20 cellular contexts compared by ENCODE assay signal in genomic region chr15:41571948-41572347, GRCh38. TPM values are rescaled to one million over a fixed set of nuclear protein-coding genes. Genes with fewer than 3 reads are reported as not detected.
DNase-seq lines count a peak whose midpoint lies in the region; ATAC-seq, FAIRE-seq and TF ChIP-seq lines count a peak whose summit lies in the region.
"Had no signal": no experiment of that assay in that cellular context is flagged by ENCODE, and none has a peak within 500 bp of the region (broad histone marks: within the 10 kb centered on the region; RNA-seq: fewer than 3 reads in every experiment).

No MANE protein-coding gene starts in this region.

- H3K4me1 ChIP-seq in HepG2 (ENCODE audit: insufficient read depth, low read length), result peaks cover 49% of the 10 kb centered on the region
- no peaks in the 10 kb centered on the region for H3K4me1 ChIP-seq in right lobe of liver
- H3K4me1 ChIP-seq: BLaER1 had no signal

- H4K20me1 ChIP-seq in HepG2 (ENCODE audit: insufficient read depth, low read length), result no peaks in the 10 kb centered on the region
- H4K20me1 ChIP-seq: BLaER1 had no signal

- in situ Hi-C loops in HepG2 (cut with HindIII; ENCODE audit: extremely low pct_ligation_motif_present, low pct_unique_long_range_greater_than_20kb), result no loop called here

- DNase-seq in HepG2 (ENCODE audit: low spot score) (no peak), right lobe of liver (no peak), posterior vena cava (ENCODE audit: low spot score) (peak; percentile 14), Ammon's horn (ENCODE audit: low spot score) (no peak)
- no peak for DNase-seq in stimulated activated naive CD4-positive, alpha-beta T cell treated with Interleukin-2 at 50 U/mL for 16 hours (lab: John Stamatoyannopoulos, UW)
- DNase-seq in activated naive CD8-positive, alpha-beta T cell treated with anti-CD3 and anti-CD28 coated beads for 36 hours, result no peak
- DNase-seq: AML-193; CD4-positive, alpha-beta memory T cell; DMS79 treated with DMSO at 0.1 percent for 48 hours; GF-D8; HCEC 1CT had no signal

- H3K27me3 Mint-ChIP-seq in activated naive CD8-positive, alpha-beta T cell treated with anti-CD3 and anti-CD28 coated beads for 36 hours, result no peaks in the 10 kb centered on the region
- H3K27me3 Mint-ChIP-seq: CD4-positive, alpha-beta memory T cell had no signal

- H3K9me3 ChIP-seq in HepG2 (ENCODE audit: low read length) (no peaks in the 10 kb centered on the region), right lobe of liver (no peaks in the 10 kb centered on the region)
- H3K9me3 ChIP-seq: A549, BLaER1 had no signal

- POLR2A ChIA-PET in HepG2 (lab: Yijun Ruan, JAX), result interaction anchor here (0.9 to 2.1 kb wide), 3 partner anchors 10 to 28 kb away, joined by 3 to 5 read pairs (median 3); partner anchors contain the start of gene RPAP1

- H3K27me3 ChIP-seq in HepG2 (ENCODE audit: control insufficient read depth in 1 of 2, insufficient read depth in 2 of 2, low read length in 2 of 2) (no peaks in the 10 kb centered on the region; a peak in 1 of 5 replicates), right lobe of liver (no peaks in the 10 kb centered on the region), layer of hippocampus (ENCODE audit: control insufficient read depth, insufficient read depth, low read length) (no peaks in the 10 kb centered on the region)
- H3K27me3 ChIP-seq: BLaER1 had no signal

- H3K27ac Mint-ChIP-seq in activated naive CD8-positive, alpha-beta T cell treated with anti-CD3 and anti-CD28 coated beads for 36 hours, result no peak overlapping the region
- H3K27ac Mint-ChIP-seq: CD4-positive, alpha-beta memory T cell had no signal

- no peak for FAIRE-seq in HepG2 (lab: Jason Lieb, UNC)
- FAIRE-seq: A549, H54 had no signal

- H3K4me3 Mint-ChIP-seq in activated naive CD8-positive, alpha-beta T cell treated with anti-CD3 and anti-CD28 coated beads for 36 hours, result no peak overlapping the region
- H3K4me3 Mint-ChIP-seq: CD14-positive monocyte; CD4-positive, alpha-beta memory T cell; GM23338 had no signal

- H3K36me3 ChIP-seq in HepG2 (replicated peaks in 1 of 2; ENCODE audit: control insufficient read depth in 1 of 2, insufficient read depth in 2 of 2, low read length in 2 of 2), result peaks cover 26 to 31% of the 10 kb centered on the region in 2 experiments
- no peaks in the 10 kb centered on the region for H3K36me3 ChIP-seq in right lobe of liver

- TF ChIP-seq RAD21 in HepG2 (CRISPR knock-in tag; IDR thresholded peaks at IDR 0.05), result no peak

- H3K4me2 ChIP-seq in HepG2 (ENCODE audit: low read depth, low read length), result no peak overlapping the region
- H3K4me2 ChIP-seq: A549, BLaER1, GM23338 had no signal

- BruUV-seq in HepG2 (replicated peaks; lab: Mats Ljungman, UMichigan), result no TSS peak

- CTCF ChIA-PET in HepG2 (lab: Yijun Ruan, JAX; ENCODE audit: low intra/inter-chr PET ratio, low total read pairs), result no interaction called here

- no peak for TF ChIP-seq POLR2A in HepG2 (IDR thresholded peaks at IDR 0.05; ENCODE audit: insufficient read depth in 1 of 2, low read depth in 2 of 2, low read length in 2 of 2)
- TF ChIP-seq POLR2A in right lobe of liver (IDR thresholded peaks at IDR 0.05), result no peak

- H3K9me3 Mint-ChIP-seq in activated naive CD8-positive, alpha-beta T cell treated with anti-CD3 and anti-CD28 coated beads for 36 hours, result no peaks in the 10 kb centered on the region
- H3K9me3 Mint-ChIP-seq: CD14-positive monocyte, GM23338 had no signal

- no peak for ATAC-seq in HepG2
- ATAC-seq in right lobe of liver, result no peak
- ATAC-seq: A549, GM23338 had no signal

- no peak for TF ChIP-seq EP300 in HepG2 (IDR thresholded peaks at IDR 0.05; ENCODE audit: low read depth in 2 of 2, low read length in 2 of 2)
- TF ChIP-seq EP300 in HepG2 (CRISPR knock-in tag; IDR thresholded peaks at IDR 0.05; ENCODE audit: borderline replicate concordance), result no peak

- H3K79me2 ChIP-seq in HepG2 (ENCODE audit: insufficient read depth, low read length), result no peaks in the 10 kb centered on the region

- H2AFZ ChIP-seq in HepG2 (ENCODE audit: low read length), result no peak overlapping the region
- H2AFZ ChIP-seq: GM23338 had no signal

- H3K9ac ChIP-seq in HepG2 (ENCODE audit: insufficient read depth, low read depth, low read length), result no peak overlapping the region
- H3K9ac ChIP-seq: BLaER1 had no signal

- no peaks in the 10 kb centered on the region for H3K36me3 Mint-ChIP-seq in activated naive CD8-positive, alpha-beta T cell treated with anti-CD3 and anti-CD28 coated beads for 36 hours
- H3K36me3 Mint-ChIP-seq: CD14-positive monocyte; CD4-positive, alpha-beta memory T cell had no signal

- H3K4me3 ChIP-seq in HepG2 (replicated peaks in 1 of 3; ENCODE audit: insufficient read depth in 1 of 3, low read depth in 2 of 3, low read length in 3 of 3) (no peak overlapping the region), right lobe of liver (no peak overlapping the region)
- H3K4me3 ChIP-seq: A549, BLaER1, GM23338 had no signal

- intact Hi-C loops in HepG2 (cut with micrococcal nuclease; ENCODE audit: unreplicated experiment), result no loop called here
- intact Hi-C loops in right lobe of liver (cut with DNase I), result no loop called here
- intact Hi-C loops in posterior vena cava (cut with DNase I), result no loop called here

- H3K27ac ChIP-seq in HepG2 (ENCODE audit: extremely low read length, insufficient read depth, low read length) (no peak overlapping the region), right lobe of liver (no peak overlapping the region), layer of hippocampus (ENCODE audit: low read depth, low read length) (peak overlapping the region; percentile 52)
- H3K27ac ChIP-seq: 22Rv1, A549, BLaER1, HL-60 had no signal

- no peaks in the 10 kb centered on the region for H3K4me1 Mint-ChIP-seq in activated naive CD8-positive, alpha-beta T cell treated with anti-CD3 and anti-CD28 coated beads for 36 hours
- H3K4me1 Mint-ChIP-seq: CD14-positive monocyte; CD4-positive, alpha-beta memory T cell had no signal

- WGBS in HepG2 (ENCODE audit: low lambda C conversion rate), result 93% methylated on average over 3 of the region's 3 CpGs
- 89% methylated on average over 3 of the region's 3 CpGs for WGBS in right lobe of liver (ENCODE audit: insufficient coverage, low coverage, low lambda C conversion rate, missing lambda C conversion rate)

- TF ChIP-seq CTCF in HepG2 (CRISPR knock-in tag; IDR thresholded peaks at IDR 0.05) (no peak), right lobe of liver (IDR thresholded peaks at IDR 0.05) (no peak)

RNA-seq across cellular contexts. Expression of gene TYRO3, which starts 12.9 kb away (rescaled TPM):
- total RNA-seq in HepG2 (2016; rRNA removed; fragmentation: Illumina TruSeq; extraction: Trizol) (12.4 and 24.0 TPM in 2 replicates), right lobe of liver (1 to 10 TPM; 1.1 to 2.9 (median 1.8) TPM), posterior vena cava (1 to 10 TPM; 5.0 to 8.7 TPM)
- 8.5 and 10.2 TPM in 2 replicates for total RNA-seq in HepG2 (2016; cell fraction: cytosol; rRNA removed; fragmentation: Illumina TruSeq; extraction: Trizol; ENCODE audit: low read depth)
- total RNA-seq in HepG2 (2016; cell fraction: insoluble cytoplasmic fraction; rRNA removed; fragmentation: Illumina TruSeq; extraction: Trizol), result 12.7 and 22.1 TPM in 2 replicates
- 13.7 and 17.0 TPM in 2 replicates for total RNA-seq in HepG2 (2016; cell fraction: membrane; rRNA removed; fragmentation: Illumina TruSeq; extraction: Trizol)
- 16.6 and 22.9 TPM in 2 replicates for total RNA-seq in HepG2 (2016; cell fraction: nucleus; rRNA removed; fragmentation: Illumina TruSeq; extraction: Trizol)
- 43.6 and 48.0 TPM in 2 replicates for polyA plus RNA-seq in HepG2 (2011; rRNA removed)
- 34.1 and 42.7 TPM in 2 replicates for polyA plus RNA-seq in HepG2 (2011; cell fraction: cytosol; rRNA removed)
- 45.0 and 51.9 TPM in 2 replicates for polyA plus RNA-seq in HepG2 (2011; cell fraction: nucleus; rRNA removed)
- polyA plus RNA-seq in HepG2 (2012), result 24.1 and 31.2 TPM in 2 replicates
- polyA plus RNA-seq in HepG2 (2016; cell fraction: cytosol; fragmentation: Illumina TruSeq; extraction: Trizol; ENCODE audit: low read depth), result 3.8 and 5.0 TPM in 2 replicates
- polyA plus RNA-seq in HepG2 (2016; cell fraction: insoluble cytoplasmic fraction; fragmentation: Illumina TruSeq; extraction: Trizol; ENCODE audit: low read depth), result 9.1 and 11.5 TPM in 2 replicates
- 8.9 and 12.0 TPM in 2 replicates for polyA plus RNA-seq in HepG2 (2016; cell fraction: membrane; fragmentation: Illumina TruSeq; extraction: Trizol; ENCODE audit: low read depth)
- polyA plus RNA-seq in HepG2 (2016; cell fraction: nucleus; fragmentation: Illumina TruSeq; extraction: Trizol; ENCODE audit: insufficient read depth, low read depth), result 23.9 and 24.2 TPM in 2 replicates
- polyA minus RNA-seq in HepG2 (2011; rRNA and poly(A)+ RNA removed; ENCODE audit: low replicate concordance), result 189 and 236 TPM in 2 replicates
- 48.4 and 49.0 TPM in 2 replicates for polyA minus RNA-seq in HepG2 (2011; cell fraction: cytosol; rRNA and poly(A)+ RNA removed)
- polyA minus RNA-seq in HepG2 (2011; cell fraction: nucleus; rRNA and poly(A)+ RNA removed), result 33.2 and 34.2 TPM in 2 replicates
- 1 to 10 TPM; 1.1 to 1.3 TPM for total RNA-seq in activated naive CD8-positive, alpha-beta T cell treated with anti-CD3 and anti-CD28 coated beads for 36 hours

RNA-seq across cellular contexts. Expression of gene RPAP1, which starts 27.9 kb away (rescaled TPM):
- total RNA-seq in HepG2 (2016; rRNA removed; fragmentation: Illumina TruSeq; extraction: Trizol) (20.6 and 28.1 TPM in 2 replicates), right lobe of liver (10 to 100 TPM; 13.9 to 20.8 (median 17.9) TPM), posterior vena cava (10 to 100 TPM; 16.3 to 19.9 TPM)
- total RNA-seq in HepG2 (2016; cell fraction: cytosol; rRNA removed; fragmentation: Illumina TruSeq; extraction: Trizol; ENCODE audit: low read depth), result 2.9 and 4.8 TPM in 2 replicates
- total RNA-seq in HepG2 (2016; cell fraction: insoluble cytoplasmic fraction; rRNA removed; fragmentation: Illumina TruSeq; extraction: Trizol), result 19.4 and 24.9 TPM in 2 replicates
- 7.5 and 9.5 TPM in 2 replicates for total RNA-seq in HepG2 (2016; cell fraction: membrane; rRNA removed; fragmentation: Illumina TruSeq; extraction: Trizol)
- 20.1 and 24.6 TPM in 2 replicates for total RNA-seq in HepG2 (2016; cell fraction: nucleus; rRNA removed; fragmentation: Illumina TruSeq; extraction: Trizol)
- 15.1 and 16.2 TPM in 2 replicates for polyA plus RNA-seq in HepG2 (2011; rRNA removed)
- 7.0 and 9.8 TPM in 2 replicates for polyA plus RNA-seq in HepG2 (2011; cell fraction: cytosol; rRNA removed)
- polyA plus RNA-seq in HepG2 (2011; cell fraction: nucleus; rRNA removed), result 56.6 and 66.8 TPM in 2 replicates
- 26.5 TPM in 2 replicates for polyA plus RNA-seq in HepG2 (2012)
- polyA plus RNA-seq in HepG2 (2016; cell fraction: cytosol; fragmentation: Illumina TruSeq; extraction: Trizol; ENCODE audit: low read depth), result 2.1 and 2.5 TPM in 2 replicates
- polyA plus RNA-seq in HepG2 (2016; cell fraction: insoluble cytoplasmic fraction; fragmentation: Illumina TruSeq; extraction: Trizol; ENCODE audit: low read depth), result 15.7 and 22.2 TPM in 2 replicates
- polyA plus RNA-seq in HepG2 (2016; cell fraction: membrane; fragmentation: Illumina TruSeq; extraction: Trizol; ENCODE audit: low read depth), result 3.5 and 5.6 TPM in 2 replicates
- 36.5 and 38.9 TPM in 2 replicates for polyA plus RNA-seq in HepG2 (2016; cell fraction: nucleus; fragmentation: Illumina TruSeq; extraction: Trizol; ENCODE audit: insufficient read depth, low read depth)
- polyA minus RNA-seq in HepG2 (2011; rRNA and poly(A)+ RNA removed; ENCODE audit: low replicate concordance), result 24.4 and 46.4 TPM in 2 replicates
- 13.8 and 16.5 TPM in 2 replicates for polyA minus RNA-seq in HepG2 (2011; cell fraction: cytosol; rRNA and poly(A)+ RNA removed)
- 27.7 and 30.0 TPM in 2 replicates for polyA minus RNA-seq in HepG2 (2011; cell fraction: nucleus; rRNA and poly(A)+ RNA removed)
- 10 to 100 TPM; 57.3 to 61.1 TPM for total RNA-seq in activated naive CD8-positive, alpha-beta T cell treated with anti-CD3 and anti-CD28 coated beads for 36 hours

RNA-seq across cellular contexts. Expression of gene LTK, which starts 58.3 kb away (rescaled TPM):
- not detected in 2 replicates for total RNA-seq in HepG2 (2016; rRNA removed; fragmentation: Illumina TruSeq; extraction: Trizol)
- not detected in 2 replicates for total RNA-seq in HepG2 (2016; cell fraction: cytosol; rRNA removed; fragmentation: Illumina TruSeq; extraction: Trizol; ENCODE audit: low read depth)
- total RNA-seq in HepG2 (2016; cell fraction: insoluble cytoplasmic fraction; rRNA removed; fragmentation: Illumina TruSeq; extraction: Trizol), result not detected in 2 replicates
- not detected in 2 replicates for total RNA-seq in HepG2 (2016; cell fraction: membrane; rRNA removed; fragmentation: Illumina TruSeq; extraction: Trizol)
- total RNA-seq in HepG2 (2016; cell fraction: nucleus; rRNA removed; fragmentation: Illumina TruSeq; extraction: Trizol), result 0.12 TPM in 1 of 2 replicates, not detected in the other
- polyA plus RNA-seq in HepG2 (2011; rRNA removed), result 0.01 and 0.05 TPM in 2 replicates
- polyA plus RNA-seq in HepG2 (2011; cell fraction: cytosol; rRNA removed), result 0.05 TPM in 1 of 2 replicates, not detected in the other
- polyA plus RNA-seq in HepG2 (2011; cell fraction: nucleus; rRNA removed), result 0.63 and 0.68 TPM in 2 replicates
- polyA plus RNA-seq in HepG2 (2012), result 0.19 TPM in 1 of 2 replicates, not detected in the other
- polyA plus RNA-seq in HepG2 (2016; cell fraction: cytosol; fragmentation: Illumina TruSeq; extraction: Trizol; ENCODE audit: low read depth), result not detected in 2 replicates
- not detected in 2 replicates for polyA plus RNA-seq in HepG2 (2016; cell fraction: insoluble cytoplasmic fraction; fragmentation: Illumina TruSeq; extraction: Trizol; ENCODE audit: low read depth)
- not detected in 2 replicates for polyA plus RNA-seq in HepG2 (2016; cell fraction: membrane; fragmentation: Illumina TruSeq; extraction: Trizol; ENCODE audit: low read depth)
- polyA plus RNA-seq in HepG2 (2016; cell fraction: nucleus; fragmentation: Illumina TruSeq; extraction: Trizol; ENCODE audit: insufficient read depth, low read depth), result not detected in 2 replicates
- polyA minus RNA-seq in HepG2 (2011; rRNA and poly(A)+ RNA removed; ENCODE audit: low replicate concordance), result 0.37 TPM in 1 of 2 replicates, not detected in the other
- not detected in 2 replicates for polyA minus RNA-seq in HepG2 (2011; cell fraction: cytosol; rRNA and poly(A)+ RNA removed)
- polyA minus RNA-seq in HepG2 (2011; cell fraction: nucleus; rRNA and poly(A)+ RNA removed), result not detected in 2 replicates
- total RNA-seq in right lobe of liver, result 1 to 10 TPM in 4 of 6 experiments, under 1 TPM in 2; 0.56 to 3.3 (median 1.8) TPM
- under 1 TPM; 0.24 to 0.46 TPM for total RNA-seq in posterior vena cava
- under 1 TPM in 1 of 2 experiments, not detected in 1; 0.16 TPM for total RNA-seq in activated naive CD8-positive, alpha-beta T cell treated with anti-CD3 and anti-CD28 coated beads for 36 hours
- total RNA-seq: HT1080 had no signal
- polyA plus RNA-seq: CD14-positive monocyte, GM23338 had no signal
